6 cellular contexts compared by ENCODE assay signal in the genomic region with DNA sequence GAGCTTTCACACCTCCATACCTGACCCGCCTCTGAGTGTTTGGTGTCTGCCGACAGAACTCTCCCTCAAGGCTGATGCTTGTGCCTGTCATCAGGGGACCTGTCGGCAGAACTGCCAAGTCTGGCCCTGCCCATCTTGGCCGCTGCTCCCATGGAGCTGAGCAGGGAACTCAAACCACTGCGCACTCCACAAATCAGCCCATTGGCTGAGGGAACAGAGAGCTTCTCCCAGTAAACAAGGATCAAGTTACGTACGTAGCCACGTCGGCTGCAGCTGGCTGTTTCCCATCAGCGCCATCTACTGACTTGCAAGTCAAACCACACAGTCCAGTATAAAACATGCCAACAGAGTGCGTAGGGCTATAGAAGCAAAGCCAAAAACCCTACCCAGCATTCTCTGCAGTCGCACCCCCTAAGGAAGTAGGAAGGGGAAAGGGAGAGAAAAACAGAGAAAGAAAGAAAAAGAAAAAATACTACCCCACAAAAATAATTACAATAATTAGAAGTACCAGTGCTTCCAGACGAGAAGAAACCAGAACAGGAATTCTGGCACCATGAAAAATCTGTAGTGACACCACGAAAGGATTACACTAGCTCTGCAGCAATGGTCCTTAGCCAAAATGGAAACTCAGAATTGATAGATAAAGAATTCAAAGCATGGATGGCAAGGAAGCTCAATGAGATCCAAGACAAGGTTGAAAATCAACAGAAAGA. TPM values are rescaled to one million over a fixed set of nuclear protein-coding genes. Genes with fewer than 3 reads are reported as not detected.
DNase-seq lines count a peak whose midpoint lies in the region; ATAC-seq and TF ChIP-seq lines count a peak whose summit lies in the region.

No MANE protein-coding gene starts in this region.

- no peak overlapping the region for H2AFZ ChIP-seq in parathyroid adenoma

- peak; percentile 93 for DNase-seq in Daoy (ENCODE audit: low read depth)
- peak; percentile 6 for DNase-seq in NCI-H1436 treated with DMSO at 0.1 percent for 48 hours (lab: John Stamatoyannopoulos, UW)
- peak; percentile 44 for DNase-seq in astrocyte of the spinal cord (ENCODE audit: low read depth, low spot score)
- DNase-seq in stimulated activated naive CD4-positive, alpha-beta T cell (lab: John Stamatoyannopoulos, UW), result no peak

- no peaks in the 10 kb centered on the region for H3K79me2 ChIP-seq in parathyroid adenoma

- H3K4me1 ChIP-seq in parathyroid adenoma, result no peaks in the 10 kb centered on the region

- H3K27ac ChIP-seq in parathyroid adenoma, result no peak overlapping the region

- H3K4me3 ChIP-seq in astrocyte of the spinal cord (ENCODE audit: low read depth, low read length) (no peak overlapping the region), parathyroid adenoma (ENCODE audit: low read depth, low read length) (peak overlapping the region; percentile 18)

- TF ChIP-seq CTCF in astrocyte of the spinal cord (IDR thresholded peaks at IDR 0.05; ENCODE audit: low read depth, low read length), result peak; percentile 30
- peak; percentile 9 for TF ChIP-seq CTCF in parathyroid adenoma (IDR thresholded peaks at IDR 0.05)

- H3K4me2 ChIP-seq in parathyroid adenoma (ENCODE audit: low read length), result peak overlapping the region; percentile 69

- H3K27me3 ChIP-seq in parathyroid adenoma (ENCODE audit: control insufficient read depth, insufficient read depth, low read length), result no peaks in the 10 kb centered on the region

- H3K36me3 ChIP-seq in parathyroid adenoma (ENCODE audit: control insufficient read depth, insufficient read depth, low read length), result no peaks in the 10 kb centered on the region

- H3K9me3 ChIP-seq in parathyroid adenoma (ENCODE audit: control insufficient read depth, low read length), result no peaks in the 10 kb centered on the region

- no peak for ATAC-seq in HG02981 (IDR thresholded peaks at IDR 0.05; ENCODE audit: unreplicated experiment)

- in situ Hi-C loops in astrocyte of the spinal cord (cut with HindIII; ENCODE audit: low sequenced_read_pairs), result no loop called here

- no peak overlapping the region for H3K9ac ChIP-seq in parathyroid adenoma

RNA-seq across cellular contexts. Expression of a gene that starts 13.1 kb away (rescaled TPM):
- total RNA-seq in Daoy (2014; rRNA removed; shearing (Covaris generic)), result not detected in 2 replicates

RNA-seq across cellular contexts. Expression of a gene that starts 16.8 kb away (rescaled TPM):
- total RNA-seq in Daoy (2014; rRNA removed; shearing (Covaris generic)), result not detected in 2 replicates

RNA-seq across cellular contexts. Expression of a gene that starts 21.1 kb away (rescaled TPM):
- not detected in 2 replicates for total RNA-seq in Daoy (2014; rRNA removed; shearing (Covaris generic))

RNA-seq across cellular contexts. Expression of a gene that starts 31.1 kb away (rescaled TPM):
- not detected in 2 replicates for total RNA-seq in Daoy (2014; rRNA removed; shearing (Covaris generic))

RNA-seq across cellular contexts. Expression of a gene that starts 36.9 kb away (rescaled TPM):
- not detected in 2 replicates for total RNA-seq in Daoy (2014; rRNA removed; shearing (Covaris generic))

Comparison
In these comparisons a context has a peak if more than half of its experiments do, and no peak if none do; other contexts are left out.
1. DNase-seq: peak in Daoy (single experiment), NCI-H1436 treated with DMSO at 0.1 percent for 48 hours (single experiment) and astrocyte of the spinal cord (single experiment); none in stimulated activated naive CD4-positive, alpha-beta T cell (0 of 6).